32 cellular contexts compared by ENCODE assay signal in genomic region chr5:2577637-2578036, GRCh38.
"Had no signal": no experiment of that assay in that cellular context is flagged by ENCODE, and none has a peak within 500 bp of the region (broad histone marks: within the 10 kb centered on the region; RNA-seq: fewer than 3 reads in every experiment).

No MANE protein-coding gene starts in this region.

- H3K27ac ChIP-seq: adrenal gland, body of pancreas, breast epithelium, SJCRH30, SK-N-MC had no signal

- H3K27me3 ChIP-seq: adrenal gland, body of pancreas, breast epithelium, MG63, SJCRH30 had no signal

- H3K4me3 Mint-ChIP-seq: activated CD4-positive, alpha-beta memory T cell treated with anti-CD3 and anti-CD28 coated beads for 36 hours; activated CD4-positive, alpha-beta T cell treated with anti-CD3 and anti-CD28 coated beads, Interleukin-2, amount 10 ng/mL, durations not matched to agents 7 days and 5 days; activated naive CD4-positive, alpha-beta T cell treated with anti-CD3 and anti-CD28 coated beads for 36 hours; activated T-cell treated with anti-CD3 and anti-CD28 coated beads, Interleukin-2, amount 50 U/mL, for 4 hours; activated T-helper 1 cell treated with anti-CD3 and anti-CD28 coated beads, Interleukin-12 subunit alpha, Interleukin-12 subunit beta, Interleukin-2, Interleukin-4 antibody, amounts not matched to agents 30 ng/mL and 10 ng/mL and 1 ng/mL, durations not matched to agents 14 hours and 24 hours and 36 hours; T-helper 1 cell treated with Interleukin-12 subunit alpha and Interleukin-12 subunit beta and Interleukin-4 antibody, amounts not matched to agents 30 μg/mL and 1 μg/mL, for 36 hours; T-helper 2 cell treated with Interferon-gamma antibody and Interleukin-4, amounts not matched to agents 5 μg/mL and 100 μg/mL, for 36 hours had no signal

- H3K27me3 Mint-ChIP-seq: activated CD4-positive, alpha-beta memory T cell treated with anti-CD3 and anti-CD28 coated beads for 36 hours; activated CD4-positive, alpha-beta T cell treated with anti-CD3 and anti-CD28 coated beads, Interleukin-2, amount 10 ng/mL, durations not matched to agents 7 days and 5 days had no signal

- H3K9me3 Mint-ChIP-seq: activated CD4-positive, alpha-beta memory T cell treated with anti-CD3 and anti-CD28 coated beads for 36 hours; activated CD4-positive, alpha-beta T cell treated with anti-CD3 and anti-CD28 coated beads, Interleukin-2, amount 10 ng/mL, durations not matched to agents 7 days and 5 days had no signal

- DNase-seq: activated CD4-positive, alpha-beta memory T cell treated with anti-CD3 and anti-CD28 coated beads for 36 hours; activated CD4-positive, alpha-beta T cell treated with anti-CD3 and anti-CD28 coated beads, Interleukin-2, amount 10 ng/mL, durations not matched to agents 7 days and 5 days; activated CD8-positive, alpha-beta memory T cell treated with anti-CD3 and anti-CD28 coated beads, Interleukin-2, amount 50 U/mL, for 4 hours; activated gamma-delta T cell treated with Interleukin-2 at 50 U/mL for 16 hours; activated naive CD4-positive, alpha-beta T cell treated with anti-CD3 and anti-CD28 coated beads for 36 hours; activated T-cell treated with anti-CD3 and anti-CD28 coated beads for 4 hours; activated T-cell treated with anti-CD3 and anti-CD28 coated beads, Interleukin-2, amount 50 U/mL, for 4 hours; adrenal gland; body of pancreas; caudate nucleus; Kasumi-1; KG1; MG63; NCI-H1048; NCI-H1105 treated with DMSO at 0.1 percent for 48 hours; NCI-H1436; NCI-H1694; NCI-H1930; NCI-H2081 treated with DMSO at 0.1 percent for 48 hours; NCI-H345; NCI-H524 treated with DMSO at 0.1 percent for 48 hours; SHP77; SJCRH30 had no signal

- H3K36me3 ChIP-seq: adrenal gland, breast epithelium, MG63, SJCRH30 had no signal

- H3K27ac Mint-ChIP-seq: activated CD4-positive, alpha-beta memory T cell treated with anti-CD3 and anti-CD28 coated beads for 36 hours; activated CD4-positive, alpha-beta T cell treated with anti-CD3 and anti-CD28 coated beads, Interleukin-2, amount 10 ng/mL, durations not matched to agents 7 days and 5 days; activated naive CD4-positive, alpha-beta T cell treated with anti-CD3 and anti-CD28 coated beads for 36 hours; activated naive CD4-positive, alpha-beta T cell treated with anti-CD3 and anti-CD28 coated beads, Interleukin-2, amount 50 U/mL, for 72 hours; activated T-helper 1 cell treated with anti-CD3 and anti-CD28 coated beads, Interleukin-12 subunit alpha, Interleukin-12 subunit beta, Interleukin-2, Interleukin-4 antibody, amounts not matched to agents 30 ng/mL and 10 ng/mL and 1 ng/mL, durations not matched to agents 14 hours and 24 hours and 36 hours; T-helper 1 cell treated with Interleukin-12 subunit alpha and Interleukin-12 subunit beta and Interleukin-4 antibody, amounts not matched to agents 30 μg/mL and 1 μg/mL, for 36 hours; T-helper 2 cell treated with Interferon-gamma antibody and Interleukin-4, amounts not matched to agents 5 μg/mL and 100 μg/mL, for 36 hours had no signal

- ATAC-seq: activated naive CD4-positive, alpha-beta T cell treated with anti-CD3 and anti-CD28 coated beads, Interleukin-2, amount 50 U/mL, for 72 hours; activated T-cell treated with anti-CD3 and anti-CD28 coated beads, Interleukin-2, amount 50 U/mL, for 4 hours; body of pancreas; Panc1 had no signal

- H3K36me3 Mint-ChIP-seq: activated CD4-positive, alpha-beta memory T cell treated with anti-CD3 and anti-CD28 coated beads for 36 hours; activated naive CD4-positive, alpha-beta T cell treated with anti-CD3 and anti-CD28 coated beads, Interleukin-2, amount 50 U/mL, for 72 hours had no signal

- FAIRE-seq: astrocyte, TTC549 had no signal

- H3K4me3 ChIP-seq: adrenal gland, body of pancreas, breast epithelium, MG63, SJCRH30, SK-N-MC had no signal

- H3K4me1 ChIP-seq: adrenal gland, body of pancreas, breast epithelium, SJCRH30 had no signal

- H3K9me3 ChIP-seq: adrenal gland, body of pancreas, breast epithelium, MG63, SJCRH30 had no signal

- H3K4me1 Mint-ChIP-seq: activated CD4-positive, alpha-beta T cell treated with anti-CD3 and anti-CD28 coated beads, Interleukin-2, amount 10 ng/mL, durations not matched to agents 7 days and 5 days had no signal
